Comparison of ENCODE assay signal across 8 cellular contexts in genomic region chr10:25174461-25175230, GRCh38. TPM values are rescaled to one million over a fixed set of nuclear protein-coding genes. Genes with fewer than 3 reads are reported as not detected.
A peak's percentile ranks its signal among the peaks of the same experiment; 100 is the strongest.
DNase-seq lines count a peak whose midpoint lies in the region; ATAC-seq, FAIRE-seq and TF ChIP-seq lines count a peak whose summit lies in the region.

Gene GPR158, plus strand, starts transcription at chr10:25175001. Its CDS starts 420 bp downstream, at chr10:25175421.

- H3K9me3 Mint-ChIP-seq in activated CD8-positive, alpha-beta memory T cell treated with anti-CD3 and anti-CD28 coated beads, Interleukin-2, amount 10 ng/mL, durations not matched to agents 7 days and 5 days (ENCODE audit: low read depth) = no peaks in the 10 kb centered on the region

- H3K79me2 ChIP-seq in HCT116 (ENCODE audit: insufficient read depth, low read length) = no peaks in the 10 kb centered on the region
- H3K79me2 ChIP-seq in H1 (ENCODE audit: control insufficient read depth in 1 of 2, insufficient read depth in 2 of 2, low read length in 2 of 2) = no peaks in the 10 kb centered on the region

- peak within 1 kb of the TSS; percentile 45 for H3K27ac Mint-ChIP-seq in activated CD8-positive, alpha-beta memory T cell treated with anti-CD3 and anti-CD28 coated beads, Interleukin-2, amount 10 ng/mL, durations not matched to agents 7 days and 5 days

- H2AFZ ChIP-seq in HCT116 (ENCODE audit: low read depth, low read length, poor library complexity, severe bottlenecking) (no peak within 1 kb of the TSS), H1 (ENCODE audit: low read length) (peak within 1 kb of the TSS; percentile 43; the same call in 1 of the 2 replicates)

- TF ChIP-seq CTCF in HCT116 (IDR thresholded peaks at IDR 0.05 in 2 of 3, conservative IDR thresholded peaks at IDR 0.05 in 1 of 3; ENCODE audit: borderline replicate concordance in 1 of 3, insufficient read depth in 1 of 3, low read depth in 2 of 3, low read length in 2 of 3) (no peak), H1 (IDR thresholded peaks at IDR 0.05; ENCODE audit: control extremely low read depth in 1 of 3, insufficient read depth in 1 of 3, low read depth in 1 of 3, low read length in 3 of 3) (no peak), lower leg skin (IDR thresholded peaks at IDR 0.05) (no peak)

- H3K36me3 ChIP-seq in HCT116 (ENCODE audit: control insufficient read depth in 1 of 2, insufficient read depth in 2 of 2, low read length in 2 of 2) = no peaks in the 10 kb centered on the region
- no peaks in the 10 kb centered on the region for H3K36me3 ChIP-seq in H1 (ENCODE audit: control insufficient read depth in 2 of 4, insufficient read depth in 4 of 4, low read length in 3 of 4)

- ATAC-seq in HCT116 (peak; percentile 92), GM19324 (IDR thresholded peaks at IDR 0.05; ENCODE audit: low FRiP score, unreplicated experiment) (no peak)
- peak; percentile 60 for ATAC-seq in activated CD8-positive, alpha-beta memory T cell treated with anti-CD3 and anti-CD28 coated beads, Interleukin-2, amount 10 ng/mL, durations not matched to agents 7 days and 5 days

- WGBS in H1 (ENCODE audit: extremely low coverage in 1 of 2, insufficient coverage in 1 of 2, insufficient read length in 1 of 2, insufficient replicate concordance in 2 of 2, low coverage in 1 of 2, low lambda C conversion rate in 2 of 2, missing lambda C conversion rate in 1 of 2), 2 experiments = 1% methylated on average over 56 of the region's 83 CpGs; no CpG with 5 or more reads in 1 of the 2 experiments
- WGBS in lower leg skin, 2 donors = 4 to 7% methylated on average over 49 to 59 of the region's 83 CpGs

- peaks cover 22% of the 10 kb centered on the region; the same call in 1 of the 2 replicates for H3K23me2 ChIP-seq in H1 (ENCODE audit: low read depth, low read length)

- H2BK20ac ChIP-seq in H1 (ENCODE audit: low read length) = no peak within 1 kb of the TSS

- TF ChIP-seq EP300 in H1 (IDR thresholded peaks at IDR 0.05; ENCODE audit: borderline replicate concordance in 1 of 2, low read depth in 2 of 2, low read length in 2 of 2) = 0 out of 3 replicates have a peak, but pooled peaks of 1 of the 2 experiments have one; percentile 36

- no peak within 1 kb of the TSS for H3K14ac ChIP-seq in H1 (ENCODE audit: insufficient read length)

- no peak within 1 kb of the TSS for H4K91ac ChIP-seq in H1 (replicated peaks; ENCODE audit: insufficient read length, low read length)

- H3K4me3 Mint-ChIP-seq in activated CD8-positive, alpha-beta memory T cell treated with anti-CD3 and anti-CD28 coated beads, Interleukin-2, amount 10 ng/mL, durations not matched to agents 7 days and 5 days = no peak within 1 kb of the TSS

- intact Hi-C loops in HCT116 (cut with micrococcal nuclease) (no loop called here), lower leg skin (cut with DNase I; ENCODE audit: low total_unique reads) (no loop called here)

- H3K79me1 ChIP-seq in H1 (ENCODE audit: low read depth, low read length) = no peaks in the 10 kb centered on the region

- H3K36me3 Mint-ChIP-seq in activated CD8-positive, alpha-beta memory T cell treated with anti-CD3 and anti-CD28 coated beads, Interleukin-2, amount 10 ng/mL, durations not matched to agents 7 days and 5 days = peaks cover 6% of the 10 kb centered on the region

- no peak for FAIRE-seq in H1 (lab: Jason Lieb, UNC)

- H3K23ac ChIP-seq in H1 (ENCODE audit: insufficient read length) = no peak within 1 kb of the TSS

- H3K9ac ChIP-seq in HCT116 (ENCODE audit: low read length) (no peak within 1 kb of the TSS), H1 (replicated peaks in 1 of 4; ENCODE audit: extremely low read depth in 1 of 4, low read depth in 3 of 4, low read length in 3 of 4) (peak within 1 kb of the TSS in 2 of 4 experiments; percentile 32 to 35; a peak in 1 of 7 replicates)

- no peak within 1 kb of the TSS for H2BK5ac ChIP-seq in H1 (ENCODE audit: low read depth, low read length)

- BruUV-seq in HCT116 (replicated peaks; lab: Mats Ljungman, UMichigan) = no TSS peak

- no peak within 1 kb of the TSS for H3K4ac ChIP-seq in H1 (replicated peaks; ENCODE audit: insufficient read length, low read depth, low read length)

- H3K4me2 ChIP-seq in HCT116 (ENCODE audit: low read length) (peak within 1 kb of the TSS; percentile 76), H1 (ENCODE audit: insufficient read depth in 1 of 2, low read depth in 2 of 2, low read length in 2 of 2) (peak within 1 kb of the TSS; percentile 87 to 99)

- RAD21 ChIA-PET in HCT116 (lab: Charles Lee; ENCODE audit: low non-redundant PET in 1 of 2, low total read pairs in 2 of 2, uncharacterized antibody in 2 of 2, unreplicated experiment in 2 of 2) = no interaction called here

- H4K8ac ChIP-seq in H1 (ENCODE audit: extremely low read depth, insufficient read depth, low read length) = no peak within 1 kb of the TSS; the same call in 1 of the 2 replicates

- H3K4me1 ChIP-seq in HCT116 (ENCODE audit: control insufficient read depth in 1 of 2, insufficient read depth in 2 of 2, low read length in 2 of 2) (no peaks in the 10 kb centered on the region), H1 (replicated peaks in 1 of 4; ENCODE audit: control insufficient read depth in 3 of 4, insufficient read depth in 4 of 4, low read length in 3 of 4) (peaks cover 0 to 8% (median 5%) of the 10 kb centered on the region in 4 experiments; a peak in 6 of 7 replicates)

- H3K4me1 Mint-ChIP-seq in activated CD8-positive, alpha-beta memory T cell treated with anti-CD3 and anti-CD28 coated beads, Interleukin-2, amount 10 ng/mL, durations not matched to agents 7 days and 5 days = peaks cover 4% of the 10 kb centered on the region

- H3K9me2 ChIP-seq in HCT116 (ENCODE audit: insufficient read depth) = no peaks in the 10 kb centered on the region

- peak within 1 kb of the TSS; percentile 46; the same call in 1 of the 2 replicates for H2BK15ac ChIP-seq in H1 (ENCODE audit: low read length)

- peak within 1 kb of the TSS; percentile 33 to 55 for H3K4me3 ChIP-seq in HCT116 (replicated peaks in 1 of 2; ENCODE audit: low read depth in 1 of 2, low read length in 2 of 2)
- H3K4me3 ChIP-seq in H1 (ENCODE audit: extremely low read depth in 1 of 4, insufficient read depth in 2 of 4, low read depth in 3 of 4, low read length in 4 of 4) = peak within 1 kb of the TSS; percentile 63 to 93 (median 74)
- peak within 1 kb of the TSS; percentile 33 for H3K4me3 ChIP-seq in lower leg skin (ENCODE audit: low read depth, poor library complexity, severe bottlenecking)

- no peak within 1 kb of the TSS for H4K5ac ChIP-seq in H1 (ENCODE audit: insufficient read length, low read depth, low read length)

- no peak within 1 kb of the TSS for H2BK12ac ChIP-seq in H1 (ENCODE audit: low read depth, low read length)

- POLR2A ChIA-PET in HCT116 (lab: Charles Lee) = no interaction called here
- POLR2A ChIA-PET in H1 (lab: Charles Lee; ENCODE audit: partially characterized antibody) = interaction anchor here (0.6 kb wide), 1 partner anchor 23 kb away, joined by 3 read pairs; no protein-coding TSS in a partner anchor

- no peak within 1 kb of the TSS for H2AK5ac ChIP-seq in H1 (ENCODE audit: low read depth, low read length)

- H3K9me3 ChIP-seq in HCT116 (ENCODE audit: control insufficient read depth in 1 of 2, insufficient read depth in 1 of 2, low read depth in 1 of 2, low read length in 2 of 2) (no peaks in the 10 kb centered on the region), H1 (ENCODE audit: insufficient read depth in 2 of 2, low read depth in 1 of 2, low read length in 1 of 2) (no peaks in the 10 kb centered on the region)

- H3K27me3 Mint-ChIP-seq in activated CD8-positive, alpha-beta memory T cell treated with anti-CD3 and anti-CD28 coated beads, Interleukin-2, amount 10 ng/mL, durations not matched to agents 7 days and 5 days = peaks cover 46% of the 10 kb centered on the region

- H3K27me3 ChIP-seq in HCT116 (ENCODE audit: insufficient read depth, low read length) = peaks cover 39% of the 10 kb centered on the region
- peaks cover 7 to 28% (median 27%) of the 10 kb centered on the region in 4 experiments; a peak in 6 of 7 replicates for H3K27me3 ChIP-seq in H1 (replicated peaks in 1 of 4; ENCODE audit: control insufficient read depth in 3 of 4, extremely low read depth in 1 of 4, insufficient read depth in 3 of 4, low read length in 3 of 4)

- peak; percentile 45 for DNase-seq in CD1c-positive myeloid dendritic cell (ENCODE audit: extremely low spot score)
- DNase-seq in HCT116 (ENCODE audit: low read depth, low spot score) = peak; percentile 70
- DNase-seq in NCI-H345 (lab: John Stamatoyannopoulos, UW) = peak; percentile 51
- DNase-seq in activated CD8-positive, alpha-beta memory T cell treated with anti-CD3 and anti-CD28 coated beads, Interleukin-2, amount 10 ng/mL, durations not matched to agents 7 days and 5 days = peak; percentile 69
- peak; percentile 83 to 95 for DNase-seq in H1 (ENCODE audit: low read depth in 1 of 2, low spot score in 2 of 2)
- DNase-seq in lower leg skin (ENCODE audit: low spot score in 2 of 2) = peak; percentile 54 to 89
- DNase-seq in stimulated activated CD4-positive, alpha-beta T cell treated with anti-CD3 and anti-CD28 coated beads, Interleukin-2, amount 100 ng/mL, for 48 hours = peak; percentile 36 to 47

- no peak for TF ChIP-seq RAD21 in HCT116 (IDR thresholded peaks at IDR 0.05; ENCODE audit: low read depth)
- TF ChIP-seq RAD21 in H1 (IDR thresholded peaks at IDR 0.05 in 1 of 2, conservative IDR thresholded peaks at IDR 0.05 in 1 of 2; ENCODE audit: low read depth in 2 of 2, low read length in 2 of 2) = no peak; a peak in 1 of 4 replicates

- peak within 1 kb of the TSS; percentile 71 for H3K18ac ChIP-seq in H1 (ENCODE audit: extremely low read depth, low read length)

- no peak within 1 kb of the TSS for H3K56ac ChIP-seq in H1 (replicated peaks; ENCODE audit: insufficient read length, low read depth, low read length)

- CTCF ChIA-PET in HCT116 (lab: Charles Lee) = no interaction called here
- CTCF ChIA-PET in activated CD8-positive, alpha-beta memory T cell treated with anti-CD3 and anti-CD28 coated beads, Interleukin-2, amount 10 ng/mL, durations not matched to agents 7 days and 5 days (lab: Charles Lee) = no interaction called here
- CTCF ChIA-PET in H1 (lab: Charles Lee; ENCODE audit: partially characterized antibody) = interaction anchor here (1.0 to 4.0 kb wide), 4 partner anchors 62 to 95 kb away, joined by 4 to 16 read pairs (median 6); no protein-coding TSS in a partner anchor

- H3K27ac ChIP-seq in HCT116 (ENCODE audit: low read depth, low read length) (no peak within 1 kb of the TSS), H1 (ENCODE audit: low read depth, low read length) (no peak within 1 kb of the TSS)

- H4K20me1 ChIP-seq in HCT116 (ENCODE audit: insufficient read depth) = no peaks in the 10 kb centered on the region; the same call in 1 of the 2 replicates
- H4K20me1 ChIP-seq in H1 (replicated peaks in 1 of 2; ENCODE audit: control insufficient read depth in 1 of 2, insufficient read depth in 2 of 2, low read length in 2 of 2) = peaks cover 0 to 7% of the 10 kb centered on the region in 2 experiments

- no peak within 1 kb of the TSS for H2BK120ac ChIP-seq in H1 (replicated peaks; ENCODE audit: low read depth, low read length)

- TF ChIP-seq POLR2A in HCT116 (IDR thresholded peaks at IDR 0.05; ENCODE audit: borderline replicate concordance, extremely low read depth, insufficient read depth, insufficient read length) = no peak
- 0 out of 3 replicates have a peak, but pooled peaks of 1 of the 2 experiments have one; percentile 27 for TF ChIP-seq POLR2A in H1 (IDR thresholded peaks at IDR 0.05; ENCODE audit: control extremely low read depth in 1 of 2, low read depth in 2 of 2, low read length in 2 of 2)
- no peak for TF ChIP-seq POLR2A in lower leg skin (IDR thresholded peaks at IDR 0.05)

RNA-seq across cellular contexts. Expression of gene GPR158, which starts in this region (rescaled TPM):
- total RNA-seq in HCT116 (2021; ENCODE audit: unreplicated experiment) (2.9 TPM), lower leg skin (under 1 TPM in 1 of 4 donors, not detected in 3; 0.13 TPM)
- polyA plus RNA-seq in HCT116 (2012) = 0.27 and 0.79 TPM in 2 replicates
- total RNA-seq in activated CD8-positive, alpha-beta memory T cell treated with anti-CD3 and anti-CD28 coated beads, Interleukin-2, amount 10 ng/mL, durations not matched to agents 7 days and 5 days = not detected
- total RNA-seq in H1 (2021; fragmentation: NEBNext Ultra II Directional; extraction: Animal tissue kit (Norgen Biotek cat#: 25700)) = 0.78 and 0.86 TPM in 2 replicates
- polyA plus RNA-seq in H1 (2011; rRNA removed) = 0.11 and 0.14 TPM in 2 replicates
- polyA plus RNA-seq in H1 (2011; cell fraction: cytosol; rRNA removed) = 0.19 TPM
- polyA plus RNA-seq in H1 (2011; cell fraction: nucleus; rRNA removed) = 0.30 TPM
- polyA plus RNA-seq in H1 (2012, experiment 1 of 2) = 0.16 to 0.20 TPM (median 0.18 TPM) in 4 replicates
- polyA plus RNA-seq in H1 (2012, experiment 2 of 2) = 0.04 TPM
- polyA plus RNA-seq in H1 (2013, experiment 1 of 2) = 0.30 TPM
- 0.26 TPM for polyA plus RNA-seq in H1 (2013, experiment 2 of 2)
- 0.60 and 0.68 TPM in 2 replicates for polyA minus RNA-seq in H1 (2011; rRNA and poly(A)+ RNA removed)
- 0.37 TPM for polyA minus RNA-seq in H1 (2011; cell fraction: cytosol; rRNA and poly(A)+ RNA removed)
- 2.1 TPM for polyA minus RNA-seq in H1 (2011; cell fraction: nucleus; rRNA and poly(A)+ RNA removed)

Comparison
In these comparisons a context has a peak if more than half of its experiments do, and no peak if none do; other contexts are left out.
1. Peak in DNase-seq and ATAC-seq in activated CD8-positive, alpha-beta memory T cell treated with anti-CD3 and anti-CD28 coated beads, Interleukin-2, amount 10 ng/mL, durations not matched to agents 7 days and 5 days; RNA of the gene not detected or under 1 TPM.
2. Peak in DNase-seq and H3K4me3 ChIP-seq in lower leg skin; RNA of the gene not detected or under 1 TPM.